21 cellular contexts compared by ENCODE assay signal in genomic region chr18:43932140-43932539, GRCh38.
DNase-seq lines count a peak whose midpoint lies in the region; ATAC-seq, FAIRE-seq and TF ChIP-seq lines count a peak whose summit lies in the region.
"Had no signal": no experiment of that assay in that cellular context is flagged by ENCODE, and none has a peak within 500 bp of the region (broad histone marks: within the 10 kb centered on the region; RNA-seq: fewer than 3 reads in every experiment).

No MANE protein-coding gene starts in this region.

- H3K4me1 ChIP-seq in breast epithelium = no peaks in the 10 kb centered on the region
- H3K4me1 ChIP-seq in kidney (ENCODE audit: control insufficient read depth in 1 of 2, insufficient read depth in 1 of 2, low read depth in 1 of 2, low read length in 2 of 2) = no peaks in the 10 kb centered on the region
- H3K4me1 ChIP-seq in subcutaneous abdominal adipose tissue (ENCODE audit: control insufficient read depth in 5 of 5, insufficient read depth in 5 of 5, low read length in 5 of 5) = peaks cover 0 to 15% (median 0%) of the 10 kb centered on the region in 5 donors
- H3K4me1 ChIP-seq: BLaER1 treated with 17β-estradiol and CSF1 and Interleukin-3, amounts not matched to agents 10 nM and 100 nM; Peyer's patch had no signal

- TF ChIP-seq CTCF in breast epithelium (IDR thresholded peaks at IDR 0.05) (no peak), MCF 10A (IDR thresholded peaks at IDR 0.05; ENCODE audit: unreplicated experiment) (no peak), kidney (IDR thresholded peaks at IDR 0.05; ENCODE audit: borderline replicate concordance, extremely low read depth, insufficient read depth) (no peak)

- H3K27ac Mint-ChIP-seq in MCF 10A (ENCODE audit: low read depth, unreplicated experiment) (no peak overlapping the region), T-helper 17 cell (no peak overlapping the region)
- H3K27ac Mint-ChIP-seq: natural killer cell treated with Interleukin-12 subunit alpha and Interleukin-12 subunit beta and Interleukin-15 and Interleukin-18, amount 100 ng/mL, for 72 hours had no signal

- DNase-seq in breast epithelium (ENCODE audit: low spot score in 2 of 2) (no peak), MCF 10A (ENCODE audit: unreplicated experiment) (no peak), NCI-H82 treated with DMSO at 0.1 percent for 48 hours (lab: John Stamatoyannopoulos, UW; ENCODE audit: unreplicated experiment) (peak; percentile 12), kidney (no peak), NCI-H2171 (lab: John Stamatoyannopoulos, UW) (no peak), T-helper 17 cell (no peak)
- DNase-seq: activated naive CD4-positive, alpha-beta T cell treated with anti-CD3 and anti-CD28 coated beads, Interleukin-2, amount 50 U/mL, for 16 hours; activated T-cell treated with anti-CD3 and anti-CD28 coated beads, Interleukin-2, amount 50 U/mL, for 4 hours; NCI-H1694; NCI-H526; Peyer's patch; T1000 had no signal

- H3K9ac ChIP-seq in kidney (ENCODE audit: low read length in 2 of 2) = no peak overlapping the region
- no peak overlapping the region for H3K9ac ChIP-seq in subcutaneous abdominal adipose tissue (ENCODE audit: low read length in 5 of 5)
- H3K9ac ChIP-seq: BLaER1 treated with 17β-estradiol and CSF1 and Interleukin-3, amounts not matched to agents 10 nM and 100 nM had no signal

- H3K27me3 Mint-ChIP-seq in MCF 10A (ENCODE audit: insufficient read depth, unreplicated experiment) (no peaks in the 10 kb centered on the region), T-helper 17 cell (no peaks in the 10 kb centered on the region)
- H3K27me3 Mint-ChIP-seq: natural killer cell treated with Interleukin-12 subunit alpha and Interleukin-12 subunit beta and Interleukin-15 and Interleukin-18, amount 100 ng/mL, for 72 hours had no signal

- no peaks in the 10 kb centered on the region for H3K27me3 ChIP-seq in breast epithelium
- H3K27me3 ChIP-seq in subcutaneous abdominal adipose tissue (ENCODE audit: control insufficient read depth in 5 of 5, insufficient read depth in 4 of 5, low read length in 5 of 5) = no peaks in the 10 kb centered on the region
- H3K27me3 ChIP-seq: BLaER1 treated with 17β-estradiol and CSF1 and Interleukin-3, amounts not matched to agents 10 nM and 100 nM; Peyer's patch had no signal

- H3K27ac ChIP-seq in breast epithelium = peak overlapping the region; percentile 60 to 65
- H3K27ac ChIP-seq in kidney (ENCODE audit: low read depth in 2 of 2, low read length in 2 of 2) = peak overlapping the region in 1 of 2 donors; percentile 48
- peak overlapping the region; percentile 52 for H3K27ac ChIP-seq in subcutaneous abdominal adipose tissue (ENCODE audit: low read depth, low read length)
- H3K27ac ChIP-seq: BLaER1 treated with 17β-estradiol and CSF1 and Interleukin-3, amounts not matched to agents 10 nM and 100 nM had no signal

- no peaks in the 10 kb centered on the region for H3K36me3 ChIP-seq in breast epithelium
- no peaks in the 10 kb centered on the region for H3K36me3 ChIP-seq in kidney (ENCODE audit: control insufficient read depth in 1 of 2, insufficient read depth in 2 of 2, low read length in 2 of 2)
- H3K36me3 ChIP-seq in subcutaneous abdominal adipose tissue (ENCODE audit: control insufficient read depth in 5 of 5, insufficient read depth in 5 of 5, low read length in 5 of 5) = no peaks in the 10 kb centered on the region
- H3K36me3 ChIP-seq: BLaER1 treated with 17β-estradiol and CSF1 and Interleukin-3, amounts not matched to agents 10 nM and 100 nM; Peyer's patch had no signal

- H3K4me3 ChIP-seq in breast epithelium (peak overlapping the region in 2 of 3 donors; percentile 17 to 23), kidney (ENCODE audit: low read length in 2 of 2) (no peak overlapping the region), subcutaneous abdominal adipose tissue (ENCODE audit: low read depth in 1 of 5, low read length in 5 of 5) (no peak overlapping the region)
- H3K4me3 ChIP-seq: BLaER1 treated with 17β-estradiol and CSF1 and Interleukin-3, amounts not matched to agents 10 nM and 100 nM; Peyer's patch had no signal

- H3K36me3 Mint-ChIP-seq in MCF 10A (ENCODE audit: insufficient read depth, unreplicated experiment) (no peaks in the 10 kb centered on the region), T-helper 17 cell (ENCODE audit: low read depth) (no peaks in the 10 kb centered on the region)
- H3K36me3 Mint-ChIP-seq: natural killer cell treated with Interleukin-12 subunit alpha and Interleukin-12 subunit beta and Interleukin-15 and Interleukin-18, amount 100 ng/mL, for 72 hours had no signal

- H3K9me3 ChIP-seq in breast epithelium = no peaks in the 10 kb centered on the region
- H3K9me3 ChIP-seq in kidney (ENCODE audit: control insufficient read depth in 1 of 2, low read length in 2 of 2) = no peaks in the 10 kb centered on the region
- H3K9me3 ChIP-seq in subcutaneous abdominal adipose tissue (ENCODE audit: control insufficient read depth in 5 of 5, low read length in 5 of 5) = no peaks in the 10 kb centered on the region
- H3K9me3 ChIP-seq in T-helper 17 cell (ENCODE audit: control insufficient read depth, low read length, poor library complexity, severe bottlenecking) = no peaks in the 10 kb centered on the region
- H3K9me3 ChIP-seq: BLaER1 treated with 17β-estradiol and CSF1 and Interleukin-3, amounts not matched to agents 10 nM and 100 nM; Peyer's patch had no signal

- POLR2A ChIA-PET in MCF 10A (lab: Yijun Ruan, JAX) = no interaction called here

- CTCF ChIA-PET in MCF 10A (lab: Yijun Ruan, JAX) = interaction anchor here (0.6 kb wide), 1 partner anchor 175 kb away, joined by 4 read pairs; no protein-coding TSS in a partner anchor

- BruUV-seq in MCF 10A (replicated peaks; lab: Mats Ljungman, UMichigan) = no TSS peak

- H3K4me1 Mint-ChIP-seq in MCF 10A (ENCODE audit: insufficient read depth, unreplicated experiment) = no peaks in the 10 kb centered on the region
- no peaks in the 10 kb centered on the region for H3K4me1 Mint-ChIP-seq in T-helper 17 cell

- ATAC-seq in T-helper 17 cell (no peak), HG02970 (IDR thresholded peaks at IDR 0.05; ENCODE audit: low FRiP score, unreplicated experiment) (no peak)
- ATAC-seq: activated CD4-positive, CD25-positive, alpha-beta regulatory T cell treated with anti-CD3 and anti-CD28 coated beads, Interleukin-2, amount 50 U/mL, for 24 hours; activated T-cell treated with anti-CD3 and anti-CD28 coated beads, Interleukin-2, amount 50 U/mL, for 4 hours; natural killer cell treated with Interleukin-12 subunit alpha and Interleukin-12 subunit beta and Interleukin-15 and Interleukin-18, amount 100 ng/mL, for 72 hours had no signal

- FAIRE-seq in kidney (lab: Jason Lieb, UNC) = peak; percentile 50
- FAIRE-seq: colon, D721Med, G401.6, H1 had no signal

- intact Hi-C loops in breast epithelium (cut with DNase I; ENCODE audit: low total_unique reads) (no loop called here), MCF 10A (cut with micrococcal nuclease) (no loop called here), kidney (cut with DNase I) (no loop called here)

- TF ChIP-seq POLR2A in breast epithelium (IDR thresholded peaks at IDR 0.05) = no peak

- H3K4me3 Mint-ChIP-seq in MCF 10A (ENCODE audit: unreplicated experiment) (no peak overlapping the region), T-helper 17 cell (no peak overlapping the region)
- H3K4me3 Mint-ChIP-seq: activated T-cell treated with anti-CD3 and anti-CD28 coated beads, Interleukin-2, amount 50 U/mL, for 4 hours; natural killer cell treated with Interleukin-12 subunit alpha and Interleukin-12 subunit beta and Interleukin-15 and Interleukin-18, amount 100 ng/mL, for 72 hours had no signal

- no peaks in the 10 kb centered on the region for H3K9me3 Mint-ChIP-seq in MCF 10A (ENCODE audit: unreplicated experiment)
- H3K9me3 Mint-ChIP-seq: natural killer cell treated with Interleukin-12 subunit alpha and Interleukin-12 subunit beta and Interleukin-15 and Interleukin-18, amount 100 ng/mL, for 72 hours had no signal

Comparison
In these comparisons a context has a peak if more than half of its experiments do, and no peak if none do; other contexts are left out.
1. H3K4me3 ChIP-seq: peak in breast epithelium (2 of 3); none in kidney (0 of 2) and subcutaneous abdominal adipose tissue (0 of 5).